ENCODE assay signal across 8 cellular contexts in the genomic region with DNA sequence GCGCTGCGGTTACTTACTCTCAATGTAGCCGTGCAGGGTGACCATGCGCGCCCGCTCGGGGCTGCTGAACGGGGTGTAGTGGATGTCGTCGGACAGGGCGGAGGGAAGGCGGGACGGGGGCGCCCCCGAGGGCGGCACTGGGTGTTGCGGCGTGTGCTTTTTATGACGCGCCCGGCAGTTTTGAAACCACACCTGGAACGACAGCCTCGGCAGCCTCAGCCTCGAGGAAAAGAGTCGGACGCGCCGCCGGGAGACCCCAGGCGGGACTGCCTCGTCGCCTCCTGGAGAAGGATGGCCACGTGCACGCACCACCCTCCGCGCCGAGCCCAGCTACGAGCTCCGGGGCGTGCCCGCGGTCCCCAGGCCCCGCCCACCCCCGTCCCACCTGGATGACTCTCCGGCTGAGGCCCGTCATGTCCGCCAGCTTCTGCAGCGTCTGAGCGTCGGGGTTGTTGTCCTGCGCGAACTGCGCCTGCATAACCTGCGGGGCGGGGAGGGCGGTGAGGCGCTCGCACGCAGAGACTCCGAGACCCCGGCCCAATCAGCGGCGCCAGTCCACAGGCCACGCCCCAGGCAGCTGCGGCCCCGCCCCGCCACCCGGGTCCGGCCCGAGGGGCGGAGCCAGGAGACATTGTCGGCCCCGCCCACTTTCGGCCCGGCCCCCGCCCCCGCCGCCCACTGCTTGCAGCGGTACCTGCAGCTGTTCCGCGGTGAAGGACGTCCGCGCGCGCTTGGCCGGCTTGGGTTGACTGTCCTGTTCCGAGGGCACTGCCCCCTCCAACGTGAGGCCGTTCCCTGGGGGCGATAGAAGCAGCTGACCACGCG. TPM values are rescaled to one million over a fixed set of nuclear protein-coding genes. Genes with fewer than 3 reads are reported as not detected.
DNase-seq lines count a peak whose midpoint lies in the region; ATAC-seq and TF ChIP-seq lines count a peak whose summit lies in the region.

No MANE protein-coding gene starts in this region.

- peaks cover 89 to 91% of the 10 kb centered on the region in 2 experiments for H3K27me3 ChIP-seq in mesenchymal stem cell (ENCODE audit: control insufficient read depth in 1 of 2, insufficient read depth in 1 of 2, low read length in 2 of 2)

- H3K27me3 Mint-ChIP-seq in T-helper 2 cell treated with Interferon-gamma antibody and Interleukin-4, amounts not matched to agents 5 μg/mL and 100 μg/mL, for 36 hours (ENCODE audit: low read depth), result peaks cover 63% of the 10 kb centered on the region
- H3K27me3 Mint-ChIP-seq in central memory CD8-positive, alpha-beta T cell, result peaks cover 93% of the 10 kb centered on the region

- H3K9ac ChIP-seq in mesenchymal stem cell (ENCODE audit: low read length), result no peak overlapping the region

- H2AK5ac ChIP-seq in mesenchymal stem cell (ENCODE audit: low read length, severe bottlenecking), result no peak overlapping the region

- H3K36me3 ChIP-seq in mesenchymal stem cell (ENCODE audit: control insufficient read depth in 1 of 2, insufficient read depth in 2 of 2, low read depth in 1 of 2, low read length in 2 of 2), result no peaks in the 10 kb centered on the region

- H3K27ac ChIP-seq in mesenchymal stem cell (ENCODE audit: low read length, poor library complexity, severe bottlenecking), result no peak overlapping the region

- peak overlapping the region; percentile 68 for H3K4me3 Mint-ChIP-seq in T-helper 2 cell treated with Interferon-gamma antibody and Interleukin-4, amounts not matched to agents 5 μg/mL and 100 μg/mL, for 36 hours
- peak overlapping the region; percentile 2 for H3K4me3 Mint-ChIP-seq in central memory CD8-positive, alpha-beta T cell

- no peak overlapping the region for H4K8ac ChIP-seq in mesenchymal stem cell (ENCODE audit: low read length)

- H4K91ac ChIP-seq in mesenchymal stem cell (ENCODE audit: low read length), result no peak overlapping the region

- ATAC-seq in central memory CD8-positive, alpha-beta T cell (replicated peaks; ENCODE audit: extremely low read depth, poor library complexity, severe bottlenecking), result peak; percentile 46
- ATAC-seq in GM18520 (IDR thresholded peaks at IDR 0.05; ENCODE audit: unreplicated experiment), result no peak

- no peaks in the 10 kb centered on the region for H3K79me1 ChIP-seq in mesenchymal stem cell (replicated peaks; ENCODE audit: low read length, poor library complexity, severe bottlenecking)

- no peak overlapping the region for H2BK5ac ChIP-seq in mesenchymal stem cell (ENCODE audit: low read depth, low read length, poor library complexity, severe bottlenecking)

- in situ Hi-C loops in ACHN (cut with HindIII; ENCODE audit: low pct_ligation_motif_present, low pct_unique_long_range_greater_than_20kb, low sequenced_read_pairs), result no loop called here

- no peak for TF ChIP-seq CTCF in GM20000 (IDR thresholded peaks at IDR 0.05; ENCODE audit: extremely low read depth, missing control alignments)

- H3K4me1 Mint-ChIP-seq in T-helper 2 cell treated with Interferon-gamma antibody and Interleukin-4, amounts not matched to agents 5 μg/mL and 100 μg/mL, for 36 hours (ENCODE audit: low read depth), result peaks cover 18% of the 10 kb centered on the region
- peaks cover 14% of the 10 kb centered on the region for H3K4me1 Mint-ChIP-seq in central memory CD8-positive, alpha-beta T cell

- H2AFZ ChIP-seq in mesenchymal stem cell (ENCODE audit: low read depth, low read length), result no peak overlapping the region

- no peak overlapping the region for H3K4ac ChIP-seq in mesenchymal stem cell (ENCODE audit: low read depth in 1 of 2, low read length in 2 of 2)

- DNase-seq in ACHN (peak; percentile 53), GM20000 (ENCODE audit: low spot score) (peak; percentile 88), NCI-H1105 (lab: John Stamatoyannopoulos, UW) (peak; percentile 92), mesenchymal stem cell (no peak)
- DNase-seq in T-helper 2 cell treated with Interferon-gamma antibody and Interleukin-4, amounts not matched to agents 5 μg/mL and 100 μg/mL, for 36 hours (ENCODE audit: low spot score), result peak; percentile 54
- no peak for DNase-seq in central memory CD8-positive, alpha-beta T cell (ENCODE audit: low spot score in 2 of 2)
- DNase-seq in stimulated activated CD8-positive, alpha-beta memory T cell treated with anti-CD3 and anti-CD28 coated beads, Interleukin-4, amount 100 ng/mL, for 48 hours, result peak; percentile 76

- H2BK12ac ChIP-seq in mesenchymal stem cell (ENCODE audit: low read length in 2 of 2), result no peak overlapping the region

- 3% methylated on average over 77 of the region's 93 CpGs for WGBS in mesenchymal stem cell

- H3K23ac ChIP-seq in mesenchymal stem cell (ENCODE audit: low read length in 2 of 2), result no peak overlapping the region

- H3K27ac Mint-ChIP-seq in T-helper 2 cell treated with Interferon-gamma antibody and Interleukin-4, amounts not matched to agents 5 μg/mL and 100 μg/mL, for 36 hours, result no peak overlapping the region
- H3K27ac Mint-ChIP-seq in central memory CD8-positive, alpha-beta T cell (ENCODE audit: low read depth), result no peak overlapping the region

- peak overlapping the region; percentile 64 for H3K4me2 ChIP-seq in mesenchymal stem cell (ENCODE audit: low read length, poor library complexity, severe bottlenecking)

- H3K36me3 Mint-ChIP-seq in T-helper 2 cell treated with Interferon-gamma antibody and Interleukin-4, amounts not matched to agents 5 μg/mL and 100 μg/mL, for 36 hours (ENCODE audit: low read depth), result no peaks in the 10 kb centered on the region
- peaks cover 2% of the 10 kb centered on the region for H3K36me3 Mint-ChIP-seq in central memory CD8-positive, alpha-beta T cell (ENCODE audit: insufficient read depth)

- no peak overlapping the region for H2BK120ac ChIP-seq in mesenchymal stem cell (ENCODE audit: low read depth, low read length)

- no peaks in the 10 kb centered on the region for H3K9me3 ChIP-seq in mesenchymal stem cell (ENCODE audit: control insufficient read depth, low read length)

- H3K4me3 ChIP-seq in mesenchymal stem cell (ENCODE audit: insufficient read depth in 1 of 2, low read depth in 1 of 2, low read length in 2 of 2), result peak overlapping the region in 1 of 2 experiments; percentile 34

- H3K14ac ChIP-seq in mesenchymal stem cell (ENCODE audit: low read length in 2 of 2), result no peak overlapping the region

- H3K9me3 Mint-ChIP-seq in T-helper 2 cell treated with Interferon-gamma antibody and Interleukin-4, amounts not matched to agents 5 μg/mL and 100 μg/mL, for 36 hours, result no peaks in the 10 kb centered on the region
- H3K9me3 Mint-ChIP-seq in central memory CD8-positive, alpha-beta T cell, result no peaks in the 10 kb centered on the region

- H3K18ac ChIP-seq in mesenchymal stem cell (ENCODE audit: low read depth in 1 of 2, low read length in 2 of 2), result peak overlapping the region in 1 of 2 experiments; percentile 5

- no peak overlapping the region for H2BK15ac ChIP-seq in mesenchymal stem cell (ENCODE audit: low read depth, poor library complexity, severe bottlenecking)

- H3K4me1 ChIP-seq in mesenchymal stem cell (ENCODE audit: control insufficient read depth, insufficient read depth, low read depth, low read length), result peaks cover 12% of the 10 kb centered on the region

RNA-seq across cellular contexts. Expression of gene LHX6, which starts 15.0 kb away (rescaled TPM):
- not detected for polyA plus RNA-seq in mesenchymal stem cell (2013, experiment 1 of 2)
- not detected for polyA plus RNA-seq in mesenchymal stem cell (2013, experiment 2 of 2)

RNA-seq across cellular contexts. Expression of gene RBM18, which starts 50.8 kb away (rescaled TPM):
- 16.4 TPM for polyA plus RNA-seq in mesenchymal stem cell (2013, experiment 1 of 2)
- polyA plus RNA-seq in mesenchymal stem cell (2013, experiment 2 of 2), result 15.7 TPM

RNA-seq across cellular contexts. Expression of gene MRRF, which starts 50.9 kb away (rescaled TPM):
- 34.4 TPM for polyA plus RNA-seq in mesenchymal stem cell (2013, experiment 1 of 2)
- 34.5 TPM for polyA plus RNA-seq in mesenchymal stem cell (2013, experiment 2 of 2)

RNA-seq across cellular contexts. Expression of gene MORN5, which starts 54.1 kb away (rescaled TPM):
- polyA plus RNA-seq in mesenchymal stem cell (2013, experiment 1 of 2), result not detected
- not detected for polyA plus RNA-seq in mesenchymal stem cell (2013, experiment 2 of 2)

RNA-seq across cellular contexts. Expression of gene NDUFA8, which starts 54.2 kb away (rescaled TPM):
- polyA plus RNA-seq in mesenchymal stem cell (2013, experiment 1 of 2), result 86.5 TPM
- 89.6 TPM for polyA plus RNA-seq in mesenchymal stem cell (2013, experiment 2 of 2)

Comparison
In these comparisons a context has a peak if more than half of its experiments do, and no peak if none do; other contexts are left out.
1. DNase-seq: peak in ACHN (single experiment), GM20000 (single experiment), NCI-H1105 (single experiment), T-helper 2 cell treated with Interferon-gamma antibody and Interleukin-4, amounts not matched to agents 5 μg/mL and 100 μg/mL, for 36 hours (single experiment) and stimulated activated CD8-positive, alpha-beta memory T cell treated with anti-CD3 and anti-CD28 coated beads, Interleukin-4, amount 100 ng/mL, for 48 hours (single experiment); none in central memory CD8-positive, alpha-beta T cell (0 of 2) and mesenchymal stem cell (single experiment).